ENCODE assay signal across 8 cellular contexts in the genomic region with DNA sequence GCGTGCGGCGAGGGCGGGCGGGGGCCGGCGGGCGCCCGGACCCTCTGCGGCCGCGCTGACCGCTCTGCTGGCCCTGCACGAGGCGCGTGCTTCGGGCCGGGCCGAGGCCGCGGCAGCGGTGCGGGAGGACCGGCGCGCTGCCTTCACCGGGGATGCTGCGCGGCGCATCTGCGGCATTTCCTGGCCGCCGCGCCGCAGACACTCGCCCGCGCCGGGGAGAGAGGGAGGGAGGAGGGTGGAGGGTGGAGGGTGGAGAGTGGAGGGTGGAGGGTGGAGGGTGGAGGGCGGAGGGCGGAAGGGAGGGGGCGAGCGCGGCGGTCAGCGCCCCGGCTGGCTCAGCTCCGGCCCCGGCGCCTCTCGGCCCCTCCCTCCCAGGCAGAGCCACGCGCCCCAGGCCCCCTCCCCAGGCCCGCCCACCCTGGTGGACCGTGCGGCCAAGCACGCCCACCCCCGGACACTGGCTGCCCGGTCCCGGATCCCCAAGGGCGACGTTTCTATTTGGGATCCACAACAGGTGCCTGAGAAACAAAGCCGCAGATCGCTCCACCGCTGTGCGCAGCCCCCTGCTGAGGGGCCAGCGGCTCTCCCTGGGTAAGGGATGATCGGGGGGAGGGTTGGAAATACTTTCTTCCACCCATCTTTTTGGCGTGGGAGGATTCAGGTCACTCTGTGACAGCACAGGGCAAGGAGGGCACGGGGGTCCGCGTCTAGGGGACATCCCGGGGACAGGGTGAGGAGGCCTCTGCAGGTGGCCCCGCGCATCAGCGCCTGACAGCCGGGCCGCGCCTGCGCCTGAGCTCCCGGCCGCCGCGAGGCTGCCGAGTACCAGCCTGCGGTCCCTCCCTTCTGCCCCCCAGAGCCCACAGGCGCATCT.
A peak's percentile ranks its signal among the peaks of the same experiment; 100 is the strongest.
DNase-seq lines count a peak whose midpoint lies in the region; ATAC-seq, FAIRE-seq and TF ChIP-seq lines count a peak whose summit lies in the region.

No MANE protein-coding gene starts in this region.

- TF ChIP-seq CTCF in transverse colon (IDR thresholded peaks at IDR 0.05): peak in 4 of 5 experiments; percentile 40 to 58 (median 50)

- TF ChIP-seq EP300 in transverse colon (IDR thresholded peaks at IDR 0.05; ENCODE audit: low read depth): no peak

- H2AK5ac ChIP-seq in neuronal stem cell (ENCODE audit: low read depth, low read length): no peak overlapping the region

- H2BK5ac ChIP-seq in neuronal stem cell (ENCODE audit: low read length): peak overlapping the region; percentile 93

- H3K36me3 ChIP-seq in HUES6 (ENCODE audit: control insufficient read depth, insufficient read depth, low read length) (no peaks in the 10 kb centered on the region), neuronal stem cell (replicated peaks in 1 of 2; ENCODE audit: control insufficient read depth in 2 of 2, insufficient read depth in 2 of 2, low read length in 2 of 2) (no peaks in the 10 kb centered on the region), transverse colon (no peaks in the 10 kb centered on the region)

- H4K8ac ChIP-seq in neuronal stem cell (ENCODE audit: low read depth, low read length): no peak overlapping the region

- no peak overlapping the region for H2BK15ac ChIP-seq in neuronal stem cell (ENCODE audit: low read length)

- H3K4me1 ChIP-seq in HUES6 (ENCODE audit: control insufficient read depth, insufficient read depth, low read length): peaks cover 40% of the 10 kb centered on the region
- peaks cover 1 to 11% of the 10 kb centered on the region in 2 donors for H3K4me1 ChIP-seq in neuronal stem cell (ENCODE audit: control insufficient read depth in 2 of 2, insufficient read depth in 1 of 2, low read depth in 1 of 2, low read length in 2 of 2)
- H3K4me1 ChIP-seq in transverse colon: peaks cover 0 to 26% (median 12%) of the 10 kb centered on the region in 4 donors

- no CpG with 5 or more reads among the region's 87 CpGs for WGBS in neuronal stem cell (ENCODE audit: extremely low coverage in 2 of 2, insufficient read length in 2 of 2, insufficient replicate concordance in 1 of 2), 2 donors
- 0 to 1% methylated on average over 1 to 41 of the region's 87 CpGs for WGBS in transverse colon (ENCODE audit: low coverage in 1 of 2), 2 donors

- H3K9ac ChIP-seq in HUES6 (ENCODE audit: low read length) (peak overlapping the region; percentile 84), neuronal stem cell (ENCODE audit: low read depth, low read length, poor library complexity) (peak overlapping the region; percentile 94)

- H3K23ac ChIP-seq in neuronal stem cell (ENCODE audit: low read depth, low read length, poor library complexity): peak overlapping the region; percentile 65

- TF ChIP-seq POLR2A in transverse colon (IDR thresholded peaks at IDR 0.05): peak; percentile 32

- H4K91ac ChIP-seq in neuronal stem cell (ENCODE audit: low read depth, low read length, poor library complexity): peak overlapping the region; percentile 92

- no peak overlapping the region for H2BK120ac ChIP-seq in neuronal stem cell (ENCODE audit: low read depth, low read length)

- H2BK12ac ChIP-seq in neuronal stem cell (ENCODE audit: low read length): no peak overlapping the region

- H3K27me3 ChIP-seq in HUES6 (ENCODE audit: control insufficient read depth, insufficient read depth, low read length) (no peaks in the 10 kb centered on the region), neuronal stem cell (ENCODE audit: control insufficient read depth in 3 of 3, insufficient read depth in 3 of 3, low read depth in 1 of 3, low read length in 3 of 3) (no peaks in the 10 kb centered on the region), transverse colon (peaks cover 43% of the 10 kb centered on the region)

- H3K4me2 ChIP-seq in neuronal stem cell (ENCODE audit: insufficient read depth, low read length, poor library complexity, severe bottlenecking): peak overlapping the region; percentile 99

- H3K27ac ChIP-seq in HUES6 (ENCODE audit: low read depth, low read length) (peak overlapping the region; percentile 45; the same call in 1 of the 2 replicates), neuronal stem cell (replicated peaks; ENCODE audit: low read length) (peak overlapping the region; percentile 91), transverse colon (peak overlapping the region; percentile 82 to 94 (median 87))

- H3K14ac ChIP-seq in neuronal stem cell (ENCODE audit: low read length): no peak overlapping the region

- no peak for FAIRE-seq in frontal cortex (lab: Jason Lieb, UNC)

- H2AFZ ChIP-seq in neuronal stem cell (ENCODE audit: low read length): peak overlapping the region; percentile 96

- in situ Hi-C loops in transverse colon (cut with MboI; ENCODE audit: low pct_ligation_motif_present in 1 of 4, low pct_unique_long_range_greater_than_20kb in 1 of 4, low sequenced_read_pairs in 3 of 4): loop anchor here in 2 of 4 donors (10.0 to 25.0 kb wide), 2 partner anchors 131 to 199 kb away; a partner anchor contains a TSS

- peak; percentile 62 for DNase-seq in DMS79 (lab: John Stamatoyannopoulos, UW)
- DNase-seq in activated gamma-delta T cell treated with anti-CD3 and anti-CD28 coated beads, Interleukin-2, amount 50 U/mL, for 16 hours (ENCODE audit: low read depth): peak; percentile 24
- DNase-seq in frontal cortex (ENCODE audit: low spot score in 2 of 2): peak; percentile 73 to 80
- DNase-seq in neuronal stem cell (ENCODE audit: low spot score): peak; percentile 79
- DNase-seq in transverse colon: peak; percentile 68

- peak; percentile 77 for ATAC-seq in GM21447 (IDR thresholded peaks at IDR 0.05; ENCODE audit: unreplicated experiment)

- peaks cover 3% of the 10 kb centered on the region for H3K79me1 ChIP-seq in neuronal stem cell (ENCODE audit: low read depth, low read length)

- H3K9me3 ChIP-seq in HUES6 (ENCODE audit: control insufficient read depth, insufficient read depth, low read depth, low read length) (no peaks in the 10 kb centered on the region), neuronal stem cell (replicated peaks in 1 of 2; ENCODE audit: control insufficient read depth in 2 of 2, insufficient read depth in 1 of 2, low read depth in 1 of 2, low read length in 2 of 2) (no peaks in the 10 kb centered on the region), transverse colon (no peaks in the 10 kb centered on the region)

- H3K18ac ChIP-seq in neuronal stem cell (ENCODE audit: low read length): peak overlapping the region; percentile 95

- H3K4me3 ChIP-seq in HUES6 (ENCODE audit: low read depth, low read length): peak overlapping the region; percentile 92
- H3K4me3 ChIP-seq in neuronal stem cell (ENCODE audit: low read length in 2 of 2): peak overlapping the region; percentile 65 to 91
- peak overlapping the region; percentile 39 to 71 (median 62) for H3K4me3 ChIP-seq in transverse colon

- intact Hi-C loops in transverse colon (cut with DNase I; ENCODE audit: low total_unique reads): loop anchor here (5.0 to 10.0 kb wide), 2 partner anchors 79 to 1011 kb away; no protein-coding TSS in a partner anchor

- H3K4ac ChIP-seq in neuronal stem cell (ENCODE audit: low read length): no peak overlapping the region

TF ChIP-seq in PFSK-1, 5 proteins besides CTCF, POLR2A, EP300 and RAD21:
- peak; percentile 67 for TF ChIP-seq FOXP2 (optimal IDR thresholded peaks at IDR 0.05; ENCODE audit: borderline replicate concordance, extremely low read depth, extremely low read length, insufficient read depth)
- TF ChIP-seq SIN3A (IDR thresholded peaks at IDR 0.05; ENCODE audit: borderline replicate concordance, insufficient read depth, low read length): no peak
- TF ChIP-seq, protein P1, sequence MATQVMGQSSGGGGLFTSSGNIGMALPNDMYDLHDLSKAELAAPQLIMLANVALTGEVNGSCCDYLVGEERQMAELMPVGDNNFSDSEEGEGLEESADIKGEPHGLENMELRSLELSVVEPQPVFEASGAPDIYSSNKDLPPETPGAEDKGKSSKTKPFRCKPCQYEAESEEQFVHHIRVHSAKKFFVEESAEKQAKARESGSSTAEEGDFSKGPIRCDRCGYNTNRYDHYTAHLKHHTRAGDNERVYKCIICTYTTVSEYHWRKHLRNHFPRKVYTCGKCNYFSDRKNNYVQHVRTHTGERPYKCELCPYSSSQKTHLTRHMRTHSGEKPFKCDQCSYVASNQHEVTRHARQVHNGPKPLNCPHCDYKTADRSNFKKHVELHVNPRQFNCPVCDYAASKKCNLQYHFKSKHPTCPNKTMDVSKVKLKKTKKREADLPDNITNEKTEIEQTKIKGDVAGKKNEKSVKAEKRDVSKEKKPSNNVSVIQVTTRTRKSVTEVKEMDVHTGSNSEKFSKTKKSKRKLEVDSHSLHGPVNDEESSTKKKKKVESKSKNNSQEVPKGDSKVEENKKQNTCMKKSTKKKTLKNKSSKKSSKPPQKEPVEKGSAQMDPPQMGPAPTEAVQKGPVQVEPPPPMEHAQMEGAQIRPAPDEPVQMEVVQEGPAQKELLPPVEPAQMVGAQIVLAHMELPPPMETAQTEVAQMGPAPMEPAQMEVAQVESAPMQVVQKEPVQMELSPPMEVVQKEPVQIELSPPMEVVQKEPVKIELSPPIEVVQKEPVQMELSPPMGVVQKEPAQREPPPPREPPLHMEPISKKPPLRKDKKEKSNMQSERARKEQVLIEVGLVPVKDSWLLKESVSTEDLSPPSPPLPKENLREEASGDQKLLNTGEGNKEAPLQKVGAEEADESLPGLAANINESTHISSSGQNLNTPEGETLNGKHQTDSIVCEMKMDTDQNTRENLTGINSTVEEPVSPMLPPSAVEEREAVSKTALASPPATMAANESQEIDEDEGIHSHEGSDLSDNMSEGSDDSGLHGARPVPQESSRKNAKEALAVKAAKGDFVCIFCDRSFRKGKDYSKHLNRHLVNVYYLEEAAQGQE (IDR thresholded peaks at IDR 0.05; ENCODE audit: insufficient read depth in 1 of 2, low read depth in 2 of 2, low read length in 2 of 2): no peak
- no peak for TF ChIP-seq POLR2AphosphoS5 (IDR thresholded peaks at IDR 0.05; ENCODE audit: low read depth, low read length)
- TF ChIP-seq TAF1 (IDR thresholded peaks at IDR 0.05; ENCODE audit: borderline replicate concordance, insufficient read depth, low read length): peak; percentile 34; the same call in 1 of the 2 replicates

Comparison
In these comparisons a context has a peak if more than half of its experiments do, and no peak if none do; other contexts are left out.
1. Peak in every context shown above with its lines: DNase-seq, ATAC-seq, H3K4me3 ChIP-seq and H3K27ac ChIP-seq.
2. DNase-seq: peak in every context shown above with its lines; median percentile 79 in neuronal stem cell; 76 in frontal cortex; 68 in transverse colon; 62 in DMS79; 24 in activated gamma-delta T cell treated with anti-CD3 and anti-CD28 coated beads, Interleukin-2, amount 50 U/mL, for 16 hours.